Comparison of ENCODE assay signal across 8 cellular contexts in the genomic region with DNA sequence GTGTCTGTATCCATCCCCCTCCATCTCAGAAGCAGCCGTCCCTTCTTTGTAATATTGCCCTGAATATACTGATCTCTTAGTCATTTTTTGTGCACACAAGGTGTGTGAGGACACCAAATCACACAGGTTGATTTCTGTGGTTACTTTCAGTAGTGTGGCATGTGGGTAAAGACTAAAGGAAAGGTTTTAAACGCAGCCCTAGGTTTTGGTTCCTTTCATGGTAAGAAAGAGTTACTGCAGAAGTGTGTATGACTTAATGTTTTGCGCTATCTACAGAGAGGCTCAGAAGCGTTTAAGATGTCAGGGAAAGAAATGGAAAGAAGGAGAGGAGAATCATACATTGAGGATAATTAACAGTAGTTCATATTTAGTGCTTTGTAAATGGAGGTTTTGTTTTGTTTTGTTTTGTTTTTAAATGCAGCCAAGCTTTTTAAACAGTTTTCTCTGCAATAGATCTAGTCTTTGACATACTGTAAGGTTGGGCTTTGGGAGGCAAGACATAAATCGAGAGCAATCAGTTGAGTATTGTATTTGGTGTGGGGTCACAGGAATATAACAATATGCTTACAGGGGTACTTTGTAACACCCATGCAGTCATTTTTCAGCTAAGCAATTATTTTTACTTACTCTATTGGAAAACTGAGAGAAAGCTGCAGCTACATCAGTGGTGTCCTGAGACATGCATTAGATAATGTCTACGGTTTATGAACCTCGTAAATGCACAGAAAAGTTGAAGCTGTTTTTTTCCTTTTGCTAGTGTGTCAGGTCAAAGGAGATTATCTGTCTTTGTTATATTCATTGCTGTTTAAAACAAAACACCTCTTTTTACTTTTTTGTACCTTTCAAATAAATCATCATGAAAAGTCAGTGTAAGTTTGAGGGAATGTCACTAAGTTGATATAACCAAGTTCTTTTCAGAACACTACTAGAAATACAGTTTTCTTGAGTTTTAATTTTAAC. TPM values are rescaled to one million over a fixed set of nuclear protein-coding genes. Genes with fewer than 3 reads are reported as not detected.
A peak's percentile ranks its signal among the peaks of the same experiment; 100 is the strongest.
DNase-seq lines count a peak whose midpoint lies in the region; ATAC-seq, FAIRE-seq and TF ChIP-seq lines count a peak whose summit lies in the region.

No MANE protein-coding gene starts in this region.

- FAIRE-seq in islet of Langerhans (lab: Jason Lieb, UNC), result peak; percentile 90

- H4K20me1 ChIP-seq in mammary epithelial cell (ENCODE audit: insufficient read depth, low read length), result no peaks in the 10 kb centered on the region

- H2AFZ ChIP-seq in mammary epithelial cell (ENCODE audit: low read depth, low read length), result no peak overlapping the region

- no peak overlapping the region for H3K9ac ChIP-seq in mammary epithelial cell (ENCODE audit: insufficient read depth, low read length)

- peaks cover 4% of the 10 kb centered on the region for H3K4me1 ChIP-seq in mammary epithelial cell (ENCODE audit: insufficient read depth, low read length)
- H3K4me1 ChIP-seq in transverse colon, result peaks cover 0 to 19% (median 6%) of the 10 kb centered on the region in 4 donors

- H3K36me3 ChIP-seq in mammary epithelial cell (ENCODE audit: insufficient read depth, low read length) (no peaks in the 10 kb centered on the region), transverse colon (no peaks in the 10 kb centered on the region)

- H3K4me2 ChIP-seq in mammary epithelial cell (ENCODE audit: insufficient read depth, low read depth, low read length), result no peak overlapping the region

- H3K27ac ChIP-seq in mammary epithelial cell (ENCODE audit: insufficient read depth, low read depth, low read length) (no peak overlapping the region), transverse colon (peak overlapping the region in 3 of 4 donors; percentile 82 to 90 (median 84))

- DNase-seq in MCF 10A (ENCODE audit: unreplicated experiment) (no peak), mammary epithelial cell (no peak), T-cell (peak in 1 of 34 experiments; percentile 0), transverse colon (no peak), cortex of kidney (lab: John Stamatoyannopoulos, UW) (no peak), mesenteric fat pad (ENCODE audit: low spot score) (no peak)

- H3K36me3 Mint-ChIP-seq in MCF 10A (ENCODE audit: insufficient read depth, unreplicated experiment) (no peaks in the 10 kb centered on the region), T-cell (no peaks in the 10 kb centered on the region)

- H3K27me3 ChIP-seq in mammary epithelial cell (ENCODE audit: insufficient read depth, low read length), result peaks cover 10% of the 10 kb centered on the region
- peaks cover 17% of the 10 kb centered on the region for H3K27me3 ChIP-seq in transverse colon

- CTCF ChIA-PET in MCF 10A (lab: Yijun Ruan, JAX), result interaction anchor here (0.6 kb wide), 2 partner anchors 24 to 874 kb away, joined by 3 to 8 read pairs; no protein-coding TSS in a partner anchor
- CTCF ChIA-PET in mammary epithelial cell (lab: Charles Lee; ENCODE audit: low non-redundant PET), result no interaction called here
- CTCF ChIA-PET in T-cell (lab: Charles Lee), result no interaction called here

- TF ChIP-seq POLR2A in transverse colon (IDR thresholded peaks at IDR 0.05), result no peak

- H3K9me3 ChIP-seq in mammary epithelial cell (replicated peaks; ENCODE audit: insufficient read depth, low read length) (no peaks in the 10 kb centered on the region), transverse colon (no peaks in the 10 kb centered on the region)

- intact Hi-C loops in MCF 10A (cut with micrococcal nuclease) (no loop called here), mammary epithelial cell (cut with micrococcal nuclease) (no loop called here), transverse colon (cut with DNase I; ENCODE audit: low total_unique reads) (loop anchor here (5.0 kb wide), 1 partner anchor 1632 kb away; no protein-coding TSS in a partner anchor)

- peaks cover 16% of the 10 kb centered on the region for H3K4me1 Mint-ChIP-seq in MCF 10A (ENCODE audit: insufficient read depth, unreplicated experiment)
- H3K4me1 Mint-ChIP-seq in T-cell, result peaks cover 20 to 25% (median 25%) of the 10 kb centered on the region in 3 donors

- H3K4me3 Mint-ChIP-seq in MCF 10A (ENCODE audit: unreplicated experiment) (peak overlapping the region; percentile 82), T-cell (peak overlapping the region; percentile 76 to 95 (median 85))

- POLR2A ChIA-PET in MCF 10A (lab: Yijun Ruan, JAX), result interaction anchor here (0.5 to 1.4 kb wide), 4 partner anchors 10 to 768 kb away, joined by 3 read pairs; no protein-coding TSS in a partner anchor
- POLR2A ChIA-PET in T-cell (lab: Charles Lee), result no interaction called here

- no peak overlapping the region for H3K27ac Mint-ChIP-seq in MCF 10A (ENCODE audit: low read depth, unreplicated experiment)
- H3K27ac Mint-ChIP-seq in T-cell, result no peak overlapping the region

- ATAC-seq in T-cell (replicated peaks in 1 of 4) (peak in 1 of 4 experiments; percentile 38), HG02759 (IDR thresholded peaks at IDR 0.05; ENCODE audit: unreplicated experiment) (no peak)

- dilution Hi-C loops in mammary epithelial cell (cut with HindIII; ENCODE audit: low sequenced_read_pairs), result no loop called here

- WGBS in mammary epithelial cell (ENCODE audit: low coverage, missing lambda C conversion rate), result 73% methylated on average over 7 of the region's 7 CpGs
- WGBS in transverse colon (ENCODE audit: low coverage in 1 of 2), 2 donors, result 35 to 40% methylated on average over 6 to 7 of the region's 7 CpGs

- H3K9me3 Mint-ChIP-seq in MCF 10A (ENCODE audit: unreplicated experiment) (no peaks in the 10 kb centered on the region), T-cell (no peaks in the 10 kb centered on the region)

- in situ Hi-C loops in mammary epithelial cell (cut with MboI; ENCODE audit: low sequenced_read_pairs in 2 of 2) (no loop called here), transverse colon (cut with MboI; ENCODE audit: low pct_ligation_motif_present in 1 of 4, low pct_unique_long_range_greater_than_20kb in 1 of 4, low sequenced_read_pairs in 3 of 4) (no loop called here)

- BruUV-seq in MCF 10A (replicated peaks; lab: Mats Ljungman, UMichigan) (TSS peak; percentile 25), mammary epithelial cell (replicated peaks; lab: Mats Ljungman, UMichigan) (no TSS peak)

- peaks cover 16% of the 10 kb centered on the region for H3K27me3 Mint-ChIP-seq in MCF 10A (ENCODE audit: insufficient read depth, unreplicated experiment)
- H3K27me3 Mint-ChIP-seq in T-cell, result peaks cover 11 to 25% of the 10 kb centered on the region in 2 donors

- H3K4me3 ChIP-seq in mammary epithelial cell (replicated peaks in 1 of 3; ENCODE audit: insufficient read depth in 1 of 3, low read depth in 2 of 3, low read length in 3 of 3) (no peak overlapping the region), transverse colon (peak overlapping the region; percentile 38 to 92 (median 72))

- no peak for TF ChIP-seq CTCF in MCF 10A (IDR thresholded peaks at IDR 0.05; ENCODE audit: unreplicated experiment)
- TF ChIP-seq CTCF in mammary epithelial cell (conservative IDR thresholded peaks at IDR 0.05 in 1 of 2, IDR thresholded peaks at IDR 0.05 in 1 of 2; ENCODE audit: extremely low read depth in 1 of 2, insufficient read depth in 1 of 2, low read depth in 1 of 2, low read length in 2 of 2), result no peak
- TF ChIP-seq CTCF in transverse colon (IDR thresholded peaks at IDR 0.05), result no peak

- H3K79me2 ChIP-seq in mammary epithelial cell (ENCODE audit: insufficient read depth, low read length), result no peaks in the 10 kb centered on the region

- no peak for TF ChIP-seq EP300 in transverse colon (IDR thresholded peaks at IDR 0.05; ENCODE audit: low read depth)

RNA-seq across cellular contexts. Expression of gene NBEA, which starts 1.9 kb away (rescaled TPM):
- 3.3 and 4.6 TPM in 2 replicates for total RNA-seq in MCF 10A (2022)
- 10 to 100 TPM in 1 of 2 donors, under 1 TPM in 1; 0.42 to 11.8 TPM for total RNA-seq in mammary epithelial cell
- polyA plus RNA-seq in mammary epithelial cell, result 0.16 TPM
- polyA minus RNA-seq in mammary epithelial cell, result 0.21 TPM
- total RNA-seq in T-cell, result 1 to 10 TPM; 1.3 to 8.7 (median 3.7) TPM
- total RNA-seq in transverse colon, result 10 to 100 TPM in 2 of 4 donors, 1 to 10 TPM in 2; 8.2 to 21.1 (median 12.5) TPM
- 3.7 TPM for total RNA-seq in mesenteric fat pad

Comparison
In these comparisons a context has a peak if more than half of its experiments do, and no peak if none do; other contexts are left out.
1. H3K4me3 ChIP-seq: peak in transverse colon (4 of 4); none in mammary epithelial cell (0 of 3).